ENCODE assay signal across 13 cellular contexts in genomic region chr4:147060171-147060931, GRCh38.
A peak's percentile ranks its signal among the peaks of the same experiment; 100 is the strongest.
DNase-seq lines count a peak whose midpoint lies in the region; ATAC-seq and TF ChIP-seq lines count a peak whose summit lies in the region.
"Had no signal": no experiment of that assay in that cellular context is flagged by ENCODE, and none has a peak within 500 bp of the region (broad histone marks: within the 10 kb centered on the region; RNA-seq: fewer than 3 reads in every experiment).

No MANE protein-coding gene starts in this region.

- no peaks in the 10 kb centered on the region for H3K27me3 ChIP-seq in ectodermal cell (ENCODE audit: control insufficient read depth, insufficient read depth, low read length, poor library complexity, severe bottlenecking)
- H3K27me3 ChIP-seq: gastrocnemius medialis had no signal

- TF ChIP-seq CTCF in GM20000 (IDR thresholded peaks at IDR 0.05; ENCODE audit: extremely low read depth, missing control alignments): no peak

- intact Hi-C loops in Right ventricle myocardium superior (cut with DNase I) (no loop called here), cardiac septum (cut with DNase I) (no loop called here)

- peaks cover 20% of the 10 kb centered on the region for H3K4me1 ChIP-seq in ectodermal cell (ENCODE audit: control insufficient read depth, insufficient read depth, low read length)
- H3K4me1 ChIP-seq: gastrocnemius medialis, lower lobe of right lung had no signal

- H3K27ac ChIP-seq in ectodermal cell (ENCODE audit: insufficient read depth, low read depth, low read length, poor library complexity, severe bottlenecking): peak overlapping the region; percentile 22
- H3K27ac ChIP-seq: lower lobe of right lung, psoas muscle had no signal

- no peak overlapping the region for H3K4me3 ChIP-seq in ectodermal cell (ENCODE audit: insufficient read depth, low read depth, low read length)
- H3K4me3 ChIP-seq: gastrocnemius medialis, lower lobe of right lung, psoas muscle had no signal

- ATAC-seq in Right ventricle myocardium superior (ENCODE audit: poor library complexity): peak; percentile 57
- ATAC-seq: lower lobe of right lung had no signal

- no peaks in the 10 kb centered on the region for H3K9me3 ChIP-seq in ectodermal cell (ENCODE audit: control insufficient read depth, low read length)
- H3K9me3 ChIP-seq: gastrocnemius medialis, lower lobe of right lung, psoas muscle had no signal

- 93 to 94% methylated on average over 3 of the region's 3 CpGs for WGBS in ectodermal cell, 2 experiments

- DNase-seq in Right ventricle myocardium superior (no peak), cardiac septum (ENCODE audit: low spot score) (no peak), left kidney (ENCODE audit: low read depth, low spot score) (peak; percentile 40), DMS79 treated with DMSO at 0.1 percent for 48 hours (lab: John Stamatoyannopoulos, UW) (no peak), GM20000 (ENCODE audit: low spot score) (no peak), NCI-H128 (lab: John Stamatoyannopoulos, UW; ENCODE audit: unreplicated experiment) (no peak), NCI-H774 (lab: John Stamatoyannopoulos, UW) (no peak)
- DNase-seq: DMS53, lower lobe of right lung, NCI-H524, psoas muscle had no signal

- no peaks in the 10 kb centered on the region for H3K36me3 ChIP-seq in ectodermal cell (ENCODE audit: control insufficient read depth, insufficient read depth, low read length)
- H3K36me3 ChIP-seq: gastrocnemius medialis, lower lobe of right lung had no signal
